Comparison of ENCODE assay signal across 1 cellular context in the genomic region with DNA sequence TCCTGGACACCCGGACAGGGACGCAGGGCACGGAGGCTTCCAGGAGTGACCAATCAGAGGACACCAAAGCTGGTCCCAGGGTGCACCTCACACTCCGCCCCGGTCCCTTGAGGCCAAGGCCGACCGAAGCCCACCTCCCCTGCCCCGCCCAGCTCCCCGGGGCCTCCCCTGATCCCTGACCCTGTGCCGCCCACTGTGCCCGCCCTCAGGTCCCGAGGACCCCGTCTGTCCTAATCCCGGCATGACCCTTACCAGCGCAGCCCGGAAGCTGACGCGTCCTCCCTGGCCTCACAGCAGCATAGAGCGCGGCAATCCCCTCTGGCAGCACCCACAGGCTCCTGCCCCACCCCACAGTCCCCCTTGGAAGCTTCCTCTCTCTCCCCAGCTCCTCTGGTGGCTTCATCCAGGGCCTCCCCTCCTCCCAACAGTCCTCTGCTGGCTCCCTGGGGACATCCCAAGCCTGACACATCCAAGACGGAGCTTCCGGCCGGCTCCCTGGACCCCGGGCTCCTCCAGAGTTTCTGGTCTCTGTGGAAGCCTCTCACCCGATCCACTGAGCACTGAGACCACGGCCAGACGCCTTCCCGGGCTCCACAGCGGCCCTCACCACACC.
TF ChIP-seq lines count a peak whose summit lies in the region.

No MANE protein-coding gene starts in this region.

TF ChIP-seq in HepG2, 621 proteins besides CTCF, POLR2A, EP300 and RAD21 (continued from another document and continues in another):
- TF ChIP-seq KDM5B (CRISPR knock-in tag; IDR thresholded peaks at IDR 0.05; ENCODE audit: borderline replicate concordance), result peak; percentile 68; the same call in 1 of the 2 replicates
- no peak for TF ChIP-seq SOX13 (IDR thresholded peaks at IDR 0.05)
- TF ChIP-seq SOX13 (CRISPR knock-in tag; conservative IDR thresholded peaks at IDR 0.05 in 1 of 2, IDR thresholded peaks at IDR 0.05 in 1 of 2), result peak in 1 of 2 experiments; percentile 66; a peak in 2 of 4 replicates
- no peak for TF ChIP-seq MAF1 (CRISPR knock-in tag; IDR thresholded peaks at IDR 0.05; ENCODE audit: borderline replicate concordance)
- TF ChIP-seq SCMH1 (CRISPR knock-in tag; IDR thresholded peaks at IDR 0.05; ENCODE audit: borderline replicate concordance), result no peak
- no peak for TF ChIP-seq ZNF180 (CRISPR knock-in tag; IDR thresholded peaks at IDR 0.05; ENCODE audit: borderline replicate concordance, low read depth)
- TF ChIP-seq TCF7L2 (IDR thresholded peaks at IDR 0.05; ENCODE audit: low read depth, low read length), result no peak
- TF ChIP-seq, protein P1, sequence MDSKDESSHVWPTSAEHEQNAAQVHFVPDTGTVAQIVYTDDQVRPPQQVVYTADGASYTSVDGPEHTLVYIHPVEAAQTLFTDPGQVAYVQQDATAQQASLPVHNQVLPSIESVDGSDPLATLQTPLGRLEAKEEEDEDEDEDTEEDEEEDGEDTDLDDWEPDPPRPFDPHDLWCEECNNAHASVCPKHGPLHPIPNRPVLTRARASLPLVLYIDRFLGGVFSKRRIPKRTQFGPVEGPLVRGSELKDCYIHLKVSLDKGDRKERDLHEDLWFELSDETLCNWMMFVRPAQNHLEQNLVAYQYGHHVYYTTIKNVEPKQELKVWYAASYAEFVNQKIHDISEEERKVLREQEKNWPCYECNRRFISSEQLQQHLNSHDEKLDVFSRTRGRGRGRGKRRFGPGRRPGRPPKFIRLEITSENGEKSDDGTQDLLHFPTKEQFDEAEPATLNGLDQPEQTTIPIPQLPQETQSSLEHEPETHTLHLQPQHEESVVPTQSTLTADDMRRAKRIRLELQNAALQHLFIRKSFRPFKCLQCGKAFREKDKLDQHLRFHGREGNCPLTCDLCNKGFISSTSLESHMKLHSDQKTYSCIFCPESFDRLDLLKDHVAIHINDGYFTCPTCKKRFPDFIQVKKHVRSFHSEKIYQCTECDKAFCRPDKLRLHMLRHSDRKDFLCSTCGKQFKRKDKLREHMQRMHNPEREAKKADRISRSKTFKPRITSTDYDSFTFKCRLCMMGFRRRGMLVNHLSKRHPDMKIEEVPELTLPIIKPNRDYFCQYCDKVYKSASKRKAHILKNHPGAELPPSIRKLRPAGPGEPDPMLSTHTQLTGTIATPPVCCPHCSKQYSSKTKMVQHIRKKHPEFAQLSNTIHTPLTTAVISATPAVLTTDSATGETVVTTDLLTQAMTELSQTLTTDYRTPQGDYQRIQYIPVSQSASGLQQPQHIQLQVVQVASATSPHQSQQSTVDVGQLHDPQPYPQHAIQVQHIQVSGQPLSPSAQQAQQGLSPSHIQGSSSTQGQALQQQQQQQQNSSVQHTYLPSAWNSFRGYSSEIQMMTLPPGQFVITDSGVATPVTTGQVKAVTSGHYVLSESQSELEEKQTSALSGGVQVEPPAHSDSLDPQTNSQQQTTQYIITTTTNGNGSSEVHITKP (CRISPR knock-in tag; IDR thresholded peaks at IDR 0.05; ENCODE audit: low read depth), result peak; percentile 79; the same call in 1 of the 2 replicates
- TF ChIP-seq MIER3 (CRISPR knock-in tag; IDR thresholded peaks at IDR 0.05; ENCODE audit: borderline replicate concordance), result peak; percentile 29; the same call in 1 of the 2 replicates
- no peak for TF ChIP-seq NFIC (IDR thresholded peaks at IDR 0.05; ENCODE audit: low read length)
- no peak for TF ChIP-seq YEATS2 (CRISPR knock-in tag; IDR thresholded peaks at IDR 0.05; ENCODE audit: borderline replicate concordance)
- TF ChIP-seq, protein P2, sequence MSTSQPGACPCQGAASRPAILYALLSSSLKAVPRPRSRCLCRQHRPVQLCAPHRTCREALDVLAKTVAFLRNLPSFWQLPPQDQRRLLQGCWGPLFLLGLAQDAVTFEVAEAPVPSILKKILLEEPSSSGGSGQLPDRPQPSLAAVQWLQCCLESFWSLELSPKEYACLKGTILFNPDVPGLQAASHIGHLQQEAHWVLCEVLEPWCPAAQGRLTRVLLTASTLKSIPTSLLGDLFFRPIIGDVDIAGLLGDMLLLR (CRISPR knock-in tag; IDR thresholded peaks at IDR 0.05), result peak; percentile 61; the same call in 1 of the 2 replicates
- no peak for TF ChIP-seq ZNF431 (CRISPR knock-in tag; IDR thresholded peaks at IDR 0.05; ENCODE audit: borderline replicate concordance, low read depth)
- TF ChIP-seq TCF12 (IDR thresholded peaks at IDR 0.05), result no peak
- peak; percentile 90 for TF ChIP-seq TCF12 (CRISPR knock-in tag; IDR thresholded peaks at IDR 0.05)
- TF ChIP-seq BRF2 (CRISPR knock-in tag; IDR thresholded peaks at IDR 0.05), result 0 out of 2 replicates have a peak, but pooled peaks have one; percentile 45
- no peak for TF ChIP-seq ZNF407 (CRISPR knock-in tag; IDR thresholded peaks at IDR 0.05; ENCODE audit: not compliant biosample characterization)
- no peak; the same call in 1 of the 2 replicates for TF ChIP-seq ZNF670 (CRISPR knock-in tag; IDR thresholded peaks at IDR 0.05; ENCODE audit: borderline replicate concordance)
- peak; percentile 91; the same call in 1 of the 2 replicates for TF ChIP-seq ZNF788 (CRISPR knock-in tag; IDR thresholded peaks at IDR 0.05; ENCODE audit: borderline replicate concordance)
- TF ChIP-seq CBX2 (IDR thresholded peaks at IDR 0.05; ENCODE audit: low read depth, low read length), result no peak
- no peak for TF ChIP-seq CBX2 (CRISPR knock-in tag; IDR thresholded peaks at IDR 0.05; ENCODE audit: low read depth)
- no peak for TF ChIP-seq ZNF879 (CRISPR knock-in tag; IDR thresholded peaks at IDR 0.05)
- TF ChIP-seq, protein P3, sequence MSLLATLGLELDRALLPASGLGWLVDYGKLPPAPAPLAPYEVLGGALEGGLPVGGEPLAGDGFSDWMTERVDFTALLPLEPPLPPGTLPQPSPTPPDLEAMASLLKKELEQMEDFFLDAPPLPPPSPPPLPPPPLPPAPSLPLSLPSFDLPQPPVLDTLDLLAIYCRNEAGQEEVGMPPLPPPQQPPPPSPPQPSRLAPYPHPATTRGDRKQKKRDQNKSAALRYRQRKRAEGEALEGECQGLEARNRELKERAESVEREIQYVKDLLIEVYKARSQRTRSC (CRISPR knock-in tag; IDR thresholded peaks at IDR 0.05; ENCODE audit: low read depth), result no peak
- TF ChIP-seq PCBP1 (IDR thresholded peaks at IDR 0.05; ENCODE audit: borderline replicate concordance, low read depth, low read length), result no peak
- no peak for TF ChIP-seq SRSF9 (IDR thresholded peaks at IDR 0.05; ENCODE audit: borderline replicate concordance, insufficient read depth, low read depth, low read length, poor library complexity, severe bottlenecking)
- TF ChIP-seq ZNF17 (CRISPR knock-in tag; IDR thresholded peaks at IDR 0.05), result no peak
- TF ChIP-seq MYNN (CRISPR knock-in tag; IDR thresholded peaks at IDR 0.05; ENCODE audit: low read depth), result no peak
- peak; percentile 31; the same call in 1 of the 2 replicates for TF ChIP-seq JUND (CRISPR knock-in tag; IDR thresholded peaks at IDR 0.05)
- no peak for TF ChIP-seq MTERF4 (CRISPR knock-in tag; IDR thresholded peaks at IDR 0.05)
- no peak for TF ChIP-seq ZNF512 (CRISPR knock-in tag; IDR thresholded peaks at IDR 0.05)
- TF ChIP-seq, protein P4, sequence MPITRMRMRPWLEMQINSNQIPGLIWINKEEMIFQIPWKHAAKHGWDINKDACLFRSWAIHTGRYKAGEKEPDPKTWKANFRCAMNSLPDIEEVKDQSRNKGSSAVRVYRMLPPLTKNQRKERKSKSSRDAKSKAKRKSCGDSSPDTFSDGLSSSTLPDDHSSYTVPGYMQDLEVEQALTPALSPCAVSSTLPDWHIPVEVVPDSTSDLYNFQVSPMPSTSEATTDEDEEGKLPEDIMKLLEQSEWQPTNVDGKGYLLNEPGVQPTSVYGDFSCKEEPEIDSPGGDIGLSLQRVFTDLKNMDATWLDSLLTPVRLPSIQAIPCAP (CRISPR knock-in tag; IDR thresholded peaks at IDR 0.05; ENCODE audit: low read depth), result no peak
